ENCODE assay signal across 8 cellular contexts in the genomic region with DNA sequence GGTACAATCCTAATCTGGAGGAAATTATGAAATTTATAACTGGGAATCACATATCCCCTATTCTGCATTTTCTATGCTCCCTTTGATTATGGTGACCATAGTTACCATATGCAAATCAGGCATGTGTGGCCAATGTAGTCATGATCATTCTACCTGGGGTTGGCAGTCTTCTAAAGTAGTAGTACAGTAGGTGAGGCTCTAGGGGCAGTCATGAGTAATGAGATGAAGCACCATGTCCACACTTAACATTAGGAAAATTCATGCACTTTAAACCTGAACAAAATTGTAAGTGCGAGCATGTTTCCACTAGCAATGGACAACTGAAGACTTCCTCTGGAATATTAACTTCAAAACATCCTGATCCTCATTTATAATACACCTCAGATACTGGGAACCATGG.
DNase-seq lines count a peak whose midpoint lies in the region; ATAC-seq and TF ChIP-seq lines count a peak whose summit lies in the region.

No MANE protein-coding gene starts in this region.

- TF ChIP-seq CTCF in AG04450 (IDR thresholded peaks at IDR 0.05; ENCODE audit: low read depth, low read length): peak; percentile 45
- peak; percentile 49 for TF ChIP-seq CTCF in Panc1 (IDR thresholded peaks at IDR 0.05)
- no peak for TF ChIP-seq CTCF in GM10266 (IDR thresholded peaks at IDR 0.05; ENCODE audit: control insufficient read depth, insufficient read depth, low read depth, missing control alignments)

- BruUV-seq in Panc1 (replicated peaks; lab: Mats Ljungman, UMichigan): no TSS peak

- H3K4me1 ChIP-seq in Panc1 (ENCODE audit: control insufficient read depth, insufficient read depth, low read length): no peaks in the 10 kb centered on the region

- H3K9me3 ChIP-seq in AG04450 (ENCODE audit: control insufficient read depth, insufficient read depth, low read length): no peaks in the 10 kb centered on the region
- H3K9me3 ChIP-seq in Panc1 (ENCODE audit: control insufficient read depth, insufficient read depth, low read depth, low read length): no peaks in the 10 kb centered on the region

- no peak overlapping the region for H3K27ac ChIP-seq in AG04450 (ENCODE audit: low read depth, low read length)
- H3K27ac ChIP-seq in Panc1 (ENCODE audit: low read length): no peak overlapping the region

- CTCF ChIA-PET in AG04450 (lab: Charles Lee) (interaction anchor here (1.3 kb wide), 1 partner anchor 448 kb away, joined by 3 read pairs; no protein-coding TSS in a partner anchor), Panc1 (lab: Charles Lee) (no interaction called here)

- POLR2A ChIA-PET in AG04450 (lab: Yijun Ruan, JAX) (no interaction called here), Panc1 (lab: Charles Lee) (no interaction called here)

- ATAC-seq in GM18858 (IDR thresholded peaks at IDR 0.05; ENCODE audit: unreplicated experiment) (peak; percentile 93), HG02943 (IDR thresholded peaks at IDR 0.05; ENCODE audit: low read depth, unreplicated experiment) (peak; percentile 73), Panc1 (no peak; the same call in 1 of the 2 replicates)

- H3K4me3 ChIP-seq in AG04450 (ENCODE audit: low read depth, low read length) (no peak overlapping the region), Panc1 (ENCODE audit: low read depth in 2 of 2, low read length in 2 of 2) (no peak overlapping the region)

- in situ Hi-C loops in Panc1 (cut with HindIII; ENCODE audit: low pct_unique_long_range_greater_than_20kb, low sequenced_read_pairs): no loop called here

- H3K27me3 ChIP-seq in AG04450 (ENCODE audit: control insufficient read depth, insufficient read depth, low read length) (no peaks in the 10 kb centered on the region), Panc1 (ENCODE audit: control insufficient read depth, insufficient read depth, low read length) (no peaks in the 10 kb centered on the region)

- DNase-seq in AG04450 (ENCODE audit: low read depth, low spot score) (no peak), Panc1 (ENCODE audit: low read depth, low spot score) (no peak), iris pigment epithelial cell (ENCODE audit: low read depth) (peak; percentile 50), GM10266 (ENCODE audit: extremely low spot score) (no peak), dedifferentiated amniotic fluid mesenchymal stem cell (ENCODE audit: extremely low spot score) (no peak)
- no peak for DNase-seq in activated CD4-positive, alpha-beta T cell treated with anti-CD3 and anti-CD28 coated beads, Interleukin-2, amount 50 U/mL, for 4 hours

- no peaks in the 10 kb centered on the region for H3K36me3 ChIP-seq in Panc1 (ENCODE audit: control insufficient read depth, insufficient read depth, low read length)

- intact Hi-C loops in Panc1 (cut with micrococcal nuclease; ENCODE audit: unreplicated experiment): no loop called here
